ENCODE assay signal across 1 cellular context in the genomic region with DNA sequence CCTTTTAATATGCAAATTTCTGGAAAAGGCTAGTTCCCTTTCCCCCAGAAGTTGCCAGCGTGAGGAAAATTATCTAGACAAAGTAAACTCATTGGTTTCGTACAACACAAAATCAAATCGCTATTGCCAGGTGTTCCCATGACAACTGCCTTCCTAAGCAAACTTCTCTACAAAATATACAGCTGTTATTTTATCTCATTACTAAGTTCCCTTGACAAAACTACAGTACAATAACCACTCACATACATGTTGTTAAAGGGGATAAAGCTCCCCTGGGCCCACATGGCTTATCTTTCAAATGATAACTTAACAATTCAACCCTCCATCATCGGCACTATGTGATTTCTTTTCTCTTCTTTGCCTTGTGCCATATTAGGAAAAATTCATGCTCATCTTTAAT.
TF ChIP-seq lines count a peak whose summit lies in the region.

No MANE protein-coding gene starts in this region.

TF ChIP-seq in endothelial cell of umbilical vein, 7 proteins besides CTCF, POLR2A, EP300 and RAD21:
- TF ChIP-seq, protein P1, sequence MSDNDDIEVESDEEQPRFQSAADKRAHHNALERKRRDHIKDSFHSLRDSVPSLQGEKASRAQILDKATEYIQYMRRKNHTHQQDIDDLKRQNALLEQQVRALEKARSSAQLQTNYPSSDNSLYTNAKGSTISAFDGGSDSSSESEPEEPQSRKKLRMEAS (IDR thresholded peaks at IDR 0.05; ENCODE audit: insufficient read depth, insufficient read length): no peak
- TF ChIP-seq POLR2AphosphoS5 (IDR thresholded peaks at IDR 0.05; ENCODE audit: insufficient read depth, low read depth, low read length): no peak
- no peak for TF ChIP-seq JUN (IDR thresholded peaks at IDR 0.05; ENCODE audit: borderline replicate concordance, insufficient read depth, insufficient read length, low read depth)
- no peak for TF ChIP-seq MYC (IDR thresholded peaks at IDR 0.05; ENCODE audit: low read depth, low read length)
- TF ChIP-seq EZH2 (IDR thresholded peaks at IDR 0.05; ENCODE audit: borderline replicate concordance, low read depth, low read length, severe bottlenecking): no peak
TF ChIP-seq in endothelial cell of umbilical vein: peak in this region for 0.
